In genomic region chr17:48626470-48627241, GRCh38 we compare ENCODE assay signal across 1 cellular context.
A peak's percentile ranks its signal among the peaks of the same experiment; 100 is the strongest.
TF ChIP-seq lines count a peak whose summit lies in the region.

No MANE protein-coding gene starts in this region.

TF ChIP-seq in K562, 482 proteins besides CTCF, POLR2A, EP300 and RAD21 (continued from another document and continues in another):
- peak; percentile 83 for TF ChIP-seq ZNF609 (CRISPR knock-in tag; IDR thresholded peaks at IDR 0.05; ENCODE audit: borderline replicate concordance)
- no peak for TF ChIP-seq ZBTB49 (CRISPR knock-in tag; IDR thresholded peaks at IDR 0.05; ENCODE audit: borderline replicate concordance)
- TF ChIP-seq MBD1 (CRISPR knock-in tag; IDR thresholded peaks at IDR 0.05), result no peak
- no peak for TF ChIP-seq ZBTB43 (CRISPR knock-in tag; IDR thresholded peaks at IDR 0.05)
- TF ChIP-seq POLR2B (IDR thresholded peaks at IDR 0.05; ENCODE audit: low read depth, partially characterized antibody), result peak; percentile 89
- TF ChIP-seq TAL1 (IDR thresholded peaks at IDR 0.05), result peak; percentile 35; the same call in 1 of the 2 replicates
- TF ChIP-seq ETV6 (IDR thresholded peaks at IDR 0.05; ENCODE audit: borderline replicate concordance in 1 of 2, low read depth in 2 of 2, low read length in 1 of 2), result no peak; a peak in 1 of 4 replicates
- TF ChIP-seq ETV6 (CRISPR knock-in tag; IDR thresholded peaks at IDR 0.05; ENCODE audit: borderline replicate concordance), result no peak
- TF ChIP-seq ZFP91 (CRISPR knock-in tag; IDR thresholded peaks at IDR 0.05), result no peak
- TF ChIP-seq ZNF197 (CRISPR knock-in tag; IDR thresholded peaks at IDR 0.05; ENCODE audit: low read depth), result no peak
- peak; percentile 29; the same call in 1 of the 2 replicates for TF ChIP-seq ZNF444 (CRISPR knock-in tag; IDR thresholded peaks at IDR 0.05)
- TF ChIP-seq ZZZ3 (IDR thresholded peaks at IDR 0.05), result no peak
- TF ChIP-seq RERE (CRISPR knock-in tag; IDR thresholded peaks at IDR 0.05; ENCODE audit: borderline replicate concordance), result no peak
- TF ChIP-seq ZNF239 (CRISPR knock-in tag; IDR thresholded peaks at IDR 0.05), result no peak
- no peak for TF ChIP-seq PHTF2 (CRISPR knock-in tag; IDR thresholded peaks at IDR 0.05)
- TF ChIP-seq NR2F6 (CRISPR knock-in tag; IDR thresholded peaks at IDR 0.05), result no peak
- TF ChIP-seq SAP30 (IDR thresholded peaks at IDR 0.05; ENCODE audit: borderline replicate concordance, insufficient read depth, low read depth, low read length, poor library complexity, severe bottlenecking), result peak; percentile 14
- no peak for TF ChIP-seq PRMT5 (CRISPR knock-in tag; IDR thresholded peaks at IDR 0.05)
- peak; percentile 51 to 71; a peak in 3 of 4 replicates for TF ChIP-seq FOXK2 (conservative IDR thresholded peaks at IDR 0.05 in 1 of 2, IDR thresholded peaks at IDR 0.05 in 1 of 2; ENCODE audit: low read depth in 2 of 2)
- TF ChIP-seq ZBTB1 (CRISPR knock-in tag; IDR thresholded peaks at IDR 0.05; ENCODE audit: borderline replicate concordance, low read depth), result no peak
- TF ChIP-seq ZNF274 (IDR thresholded peaks at IDR 0.05; ENCODE audit: borderline replicate concordance, low read depth, low read length), result no peak
- TF ChIP-seq KLF16 (IDR thresholded peaks at IDR 0.05), result peak; percentile 79
- no peak for TF ChIP-seq TGIF2 (CRISPR knock-in tag; IDR thresholded peaks at IDR 0.05)
- no peak for TF ChIP-seq SETDB1 (IDR thresholded peaks at IDR 0.05; ENCODE audit: low read length)
- TF ChIP-seq CBFA2T2 (conservative IDR thresholded peaks at IDR 0.05), result 0 out of 2 replicates have a peak, but pooled peaks have one; percentile 30
- peak; percentile 100 for TF ChIP-seq ATF3 (IDR thresholded peaks at IDR 0.05)
- TF ChIP-seq ATF3 (CRISPR knock-in tag; conservative IDR thresholded peaks at IDR 0.05), result peak; percentile 95
- TF ChIP-seq ZNF76 (CRISPR knock-in tag; IDR thresholded peaks at IDR 0.05; ENCODE audit: borderline replicate concordance), result 0 out of 2 replicates have a peak, but pooled peaks have one; percentile 26
- no peak for TF ChIP-seq USF2 (CRISPR knock-in tag; IDR thresholded peaks at IDR 0.05)
- TF ChIP-seq ZBTB8A (IDR thresholded peaks at IDR 0.05; ENCODE audit: partially characterized antibody), result no peak
- TF ChIP-seq PRDM10 (IDR thresholded peaks at IDR 0.05; ENCODE audit: partially characterized antibody), result no peak
